In the genomic region with DNA sequence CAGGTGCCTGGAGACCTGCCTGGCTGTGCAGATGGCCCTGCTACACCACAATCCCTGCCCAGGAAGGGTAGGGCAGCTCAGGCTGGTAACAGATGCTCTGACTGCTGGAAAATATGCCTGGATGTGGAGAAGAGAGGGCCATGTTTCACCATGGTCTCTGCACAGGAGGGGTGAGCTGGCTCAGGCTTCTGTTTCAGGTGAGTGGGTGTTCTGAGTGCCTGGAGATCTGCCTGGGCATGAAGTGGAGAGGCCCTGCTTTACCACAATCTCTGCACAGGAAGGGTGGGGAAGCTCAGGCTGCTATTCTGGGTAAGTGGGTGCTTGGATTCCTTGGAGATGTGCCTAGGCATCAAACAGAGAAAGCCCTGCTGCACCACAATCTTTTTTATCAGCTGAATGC, we compare ENCODE assay signal across 16 cellular contexts.
A peak's percentile ranks its signal among the peaks of the same experiment; 100 is the strongest.
DNase-seq lines count a peak whose midpoint lies in the region; ATAC-seq and TF ChIP-seq lines count a peak whose summit lies in the region.
"Had no signal": no experiment of that assay in that cellular context is flagged by ENCODE, and none has a peak within 500 bp of the region (broad histone marks: within the 10 kb centered on the region; RNA-seq: fewer than 3 reads in every experiment).

No MANE protein-coding gene starts in this region.

- H2AFZ ChIP-seq in H9 (ENCODE audit: low read length): no peak overlapping the region

- no peak overlapping the region for H3K23ac ChIP-seq in H9 (ENCODE audit: insufficient read length, low read depth, low read length)

- H3K36me3 ChIP-seq in spleen (no peaks in the 10 kb centered on the region), mucosa of descending colon (ENCODE audit: low read depth) (no peaks in the 10 kb centered on the region)
- H3K36me3 ChIP-seq: adrenal gland, ovary had no signal

- DNase-seq in NCI-H1105 treated with DMSO at 0.1 percent for 48 hours (lab: John Stamatoyannopoulos, UW) (peak; percentile 12), NCI-H1105 (lab: John Stamatoyannopoulos, UW) (no peak), H9 (no peak), NCI-H2196 treated with DMSO at 0.1 percent for 48 hours (lab: John Stamatoyannopoulos, UW; ENCODE audit: unreplicated experiment) (peak; percentile 16), spleen (peak; percentile 51), GM13977 (ENCODE audit: low spot score) (no peak), mucosa of descending colon (no peak)
- DNase-seq: 8988T; adrenal gland; NCI-H1694; ovary; PC-3; stimulated activated CD4-positive, alpha-beta T cell treated with anti-CD3 and anti-CD28 coated beads, Interleukin-1b, Interleukin-23, amount 100 ng/mL, for 48 hours had no signal

- no peak overlapping the region for H2BK15ac ChIP-seq in H9 (ENCODE audit: low read depth, low read length)

- no peaks in the 10 kb centered on the region for H3K79me2 ChIP-seq in H9 (ENCODE audit: insufficient read depth, low read length)

- no peak overlapping the region for H4K5ac ChIP-seq in H9 (ENCODE audit: insufficient read length, low read depth, low read length)

- H3K14ac ChIP-seq in H9 (ENCODE audit: insufficient read depth, low read length): peak overlapping the region; percentile 4; the same call in 1 of the 2 replicates

- H3K36me3 Mint-ChIP-seq in H9 (ENCODE audit: insufficient read depth in 1 of 3, low read depth in 3 of 3): peaks cover 0 to 7% (median 0%) of the 10 kb centered on the region in 3 experiments; a peak in 3 of 7 replicates

- H3K4ac ChIP-seq in H9 (ENCODE audit: low read depth, low read length): no peak overlapping the region

- H3K4me2 ChIP-seq in H9 (ENCODE audit: insufficient read depth, insufficient read length, low read length): no peak overlapping the region

- H2AK5ac ChIP-seq in H9 (ENCODE audit: insufficient read length, low read length): no peak overlapping the region

- H4K91ac ChIP-seq in H9 (ENCODE audit: insufficient read length, low read depth, low read length): no peak overlapping the region

- H4K20me1 ChIP-seq in H9 (ENCODE audit: control insufficient read depth, insufficient read depth, insufficient read length): no peaks in the 10 kb centered on the region

- no peak overlapping the region for H3K9ac ChIP-seq in H9 (ENCODE audit: extremely low read depth, insufficient read length, low read length)

- H3K18ac ChIP-seq in H9 (ENCODE audit: insufficient read length, low read depth, low read length): no peak overlapping the region

- no peak overlapping the region for H2BK5ac ChIP-seq in H9 (ENCODE audit: insufficient read length, low read length)

- H3K4me1 ChIP-seq in H9 (ENCODE audit: insufficient read depth, low read length) (no peaks in the 10 kb centered on the region), spleen (peaks cover 0 to 14% (median 0%) of the 10 kb centered on the region in 6 donors), mucosa of descending colon (ENCODE audit: low read depth) (no peaks in the 10 kb centered on the region)
- H3K4me1 ChIP-seq: adrenal gland had no signal

- no peaks in the 10 kb centered on the region for H3K79me1 ChIP-seq in H9 (ENCODE audit: insufficient read depth, low read depth, low read length, poor library complexity, severe bottlenecking)

- in situ Hi-C loops in GM13977 (cut with MboI; ENCODE audit: low pct_unique_long_range_greater_than_20kb, low sequenced_read_pairs, unreplicated experiment): no loop called here

- no peaks in the 10 kb centered on the region for H3K9me3 ChIP-seq in H9 (ENCODE audit: control insufficient read depth, low read depth, low read length)
- peaks cover 0 to 15% (median 5%) of the 10 kb centered on the region in 8 donors for H3K9me3 ChIP-seq in spleen
- no peaks in the 10 kb centered on the region for H3K9me3 ChIP-seq in mucosa of descending colon
- H3K9me3 ChIP-seq: adrenal gland, ovary had no signal

- peaks cover 4 to 6% of the 10 kb centered on the region in 2 experiments; a peak in 4 of 5 replicates for H3K9me3 Mint-ChIP-seq in H9

- H3K4me3 Mint-ChIP-seq in H9: no peak overlapping the region
- H3K4me3 Mint-ChIP-seq: stimulated activated naive CD8-positive, alpha-beta T cell treated with anti-CD3 and anti-CD28 coated beads, Interleukin-15, Interleukin-2, amounts not matched to agents 100 ng/mL and 50 ng/mL, for 24 hours; T-helper 2 cell treated with Interferon-gamma antibody and Interleukin-4, amounts not matched to agents 5 μg/mL and 100 μg/mL, for 36 hours had no signal

- no peaks in the 10 kb centered on the region for H3K23me2 ChIP-seq in H9 (ENCODE audit: insufficient read length, low read depth, low read length, poor library complexity, severe bottlenecking)

- no peak for TF ChIP-seq POLR2A in spleen (IDR thresholded peaks at IDR 0.05)

- intact Hi-C loops in spleen (cut with DNase I; ENCODE audit: low total_unique reads) (no loop called here), mucosa of descending colon (cut with DNase I, micrococcal nuclease) (no loop called here)

- H3K27me3 Mint-ChIP-seq in H9 (ENCODE audit: low read depth): no peaks in the 10 kb centered on the region

- ATAC-seq in HG03135 (IDR thresholded peaks at IDR 0.05; ENCODE audit: unreplicated experiment) (no peak), mucosa of descending colon (no peak)
- ATAC-seq: PC-3 had no signal

- no peaks in the 10 kb centered on the region for H3K4me1 Mint-ChIP-seq in H9

- H3K27ac ChIP-seq in H9 (ENCODE audit: insufficient read length, low read depth, low read length) (no peak overlapping the region), spleen (no peak overlapping the region)
- H3K27ac ChIP-seq: adrenal gland, ovary had no signal

- no peak overlapping the region for H3T11ph ChIP-seq in H9 (ENCODE audit: low read length)

- no peak overlapping the region for H3K27ac Mint-ChIP-seq in H9
- H3K27ac Mint-ChIP-seq: stimulated activated naive CD8-positive, alpha-beta T cell treated with anti-CD3 and anti-CD28 coated beads, Interleukin-15, Interleukin-2, amounts not matched to agents 100 ng/mL and 50 ng/mL, for 24 hours; T-helper 2 cell treated with Interferon-gamma antibody and Interleukin-4, amounts not matched to agents 5 μg/mL and 100 μg/mL, for 36 hours had no signal

- H4K8ac ChIP-seq in H9 (replicated peaks; ENCODE audit: insufficient read length, low read depth, low read length): no peak overlapping the region

- H3K4me3 ChIP-seq in spleen: no peak overlapping the region
- no peak overlapping the region for H3K4me3 ChIP-seq in mucosa of descending colon
- H3K4me3 ChIP-seq: adrenal gland, ovary had no signal

- H2BK12ac ChIP-seq in H9 (ENCODE audit: insufficient read length, low read depth, low read length): no peak overlapping the region

- H2BK120ac ChIP-seq in H9 (ENCODE audit: low read depth, low read length, poor library complexity, severe bottlenecking): no peak overlapping the region

- no peak overlapping the region for H2BK20ac ChIP-seq in H9 (ENCODE audit: low read depth, low read length, poor library complexity, severe bottlenecking)

- TF ChIP-seq CTCF in H9 (conservative IDR thresholded peaks at IDR 0.05) (no peak), spleen (IDR thresholded peaks at IDR 0.05 in 8 of 11, conservative IDR thresholded peaks at IDR 0.05 in 3 of 11) (no peak), GM13977 (IDR thresholded peaks at IDR 0.05; ENCODE audit: extremely low read depth, insufficient read depth, missing control alignments) (no peak), mucosa of descending colon (IDR thresholded peaks at IDR 0.05) (no peak)

- no peak overlapping the region for H3K56ac ChIP-seq in H9 (ENCODE audit: insufficient read length, low read depth, low read length)

- H3K27me3 ChIP-seq in H9 (ENCODE audit: insufficient read depth, low read length): no peaks in the 10 kb centered on the region
- peaks cover 0 to 9% (median 0%) of the 10 kb centered on the region in 7 donors for H3K27me3 ChIP-seq in spleen (replicated peaks in 1 of 7)
- H3K27me3 ChIP-seq: adrenal gland, ovary had no signal

Comparison
In these comparisons a context has a peak if more than half of its experiments do, and no peak if none do; other contexts are left out.
1. DNase-seq: peak in NCI-H1105 treated with DMSO at 0.1 percent for 48 hours (single experiment), NCI-H2196 treated with DMSO at 0.1 percent for 48 hours (single experiment) and spleen (single experiment); none in NCI-H1105 (single experiment), H9 (single experiment), GM13977 (single experiment) and mucosa of descending colon (0 of 3).